Comparison of ENCODE assay signal across 4 cellular contexts in genomic region chr7:40175256-40175655, GRCh38. TPM values are rescaled to one million over a fixed set of nuclear protein-coding genes. Genes with fewer than 3 reads are reported as not detected.
"Had no signal": no experiment of that assay in that cellular context is flagged by ENCODE, and none has a peak within 500 bp of the region (broad histone marks: within the 10 kb centered on the region; RNA-seq: fewer than 3 reads in every experiment).

No MANE protein-coding gene starts in this region.

RNA-seq across cellular contexts. Expression of gene SUGCT, which starts 40.5 kb away (rescaled TPM):
- total RNA-seq: activated CD4-positive, alpha-beta memory T cell treated with anti-CD3 and anti-CD28 coated beads, Interleukin-2, amount 10 ng/mL, durations not matched to agents 7 days and 5 days; activated CD4-positive, alpha-beta T cell treated with anti-CD3 and anti-CD28 coated beads, Interleukin-2, amount 10 ng/mL, durations not matched to agents 7 days and 5 days; T-helper 1 cell treated with Interleukin-12 subunit alpha and Interleukin-12 subunit beta and Interleukin-4 antibody, amounts not matched to agents 30 ng/mL and 1 ng/mL, for 36 hours; T-helper 2 cell treated with Interferon-gamma antibody and Interleukin-4, amounts not matched to agents 100 ng/mL and 5 ng/mL, for 36 hours had no signal
